Comparison of ENCODE assay signal across 18 cellular contexts in the genomic region with DNA sequence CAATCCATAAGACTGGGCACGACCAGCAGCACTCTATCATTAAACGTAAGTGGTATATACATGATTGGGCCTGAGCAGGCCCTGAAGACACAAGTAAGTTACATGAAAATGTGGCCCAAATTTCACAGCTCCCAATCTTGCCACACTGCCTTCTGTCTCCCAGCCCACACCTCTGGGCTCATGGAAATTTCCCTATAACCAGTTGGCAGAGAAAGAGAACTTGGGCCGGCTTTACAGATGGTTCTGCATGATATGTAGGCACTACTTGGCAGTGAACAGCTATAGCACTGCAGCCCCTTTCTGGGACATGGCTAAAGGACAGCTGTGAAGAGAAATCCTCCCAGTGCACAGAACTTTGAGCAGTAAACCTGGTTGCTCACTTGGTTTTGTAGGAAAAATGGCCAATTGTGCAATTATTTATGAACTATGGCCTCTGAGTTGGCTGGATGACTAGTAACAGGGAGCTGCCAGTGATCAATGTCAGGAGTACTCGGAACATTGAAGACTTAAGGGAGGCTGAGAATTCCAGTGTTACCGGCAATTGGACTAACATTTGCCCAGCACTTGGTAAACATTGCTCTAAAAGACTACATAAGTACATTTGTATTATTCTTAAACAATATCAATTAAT.
"Had no signal": no experiment of that assay in that cellular context is flagged by ENCODE, and none has a peak within 500 bp of the region (broad histone marks: within the 10 kb centered on the region; RNA-seq: fewer than 3 reads in every experiment).

No MANE protein-coding gene starts in this region.

- DNase-seq: activated CD4-positive, alpha-beta T cell treated with anti-CD3 and anti-CD28 coated beads, Interleukin-2, amount 10 ng/mL, durations not matched to agents 24 days and 14 days; activated CD8-positive, alpha-beta T cell treated with anti-CD3 and anti-CD28 coated beads for 36 hours; activated naive CD4-positive, alpha-beta T cell treated with Interleukin-2 at 50 U/mL for 16 hours; activated naive CD8-positive, alpha-beta T cell treated with anti-CD3 and anti-CD28 coated beads, Interleukin-2, amount 10 ng/mL, durations not matched to agents 7 days and 5 days; activated T-cell treated with anti-CD3 and anti-CD28 coated beads, Interleukin-2, amount 50 U/mL, for 1 hour; caudate nucleus; colonic mucosa; foreskin melanocyte; head of caudate nucleus; kidney glomerular epithelial cell; left ventricle myocardium superior; natural killer cell; spleen; stimulated activated naive CD4-positive, alpha-beta T cell; tibial artery had no signal

- H3K4me1 Mint-ChIP-seq: activated CD4-positive, alpha-beta T cell treated with anti-CD3 and anti-CD28 coated beads, Interleukin-2, amount 10 ng/mL, durations not matched to agents 24 days and 14 days; activated naive CD8-positive, alpha-beta T cell treated with anti-CD3 and anti-CD28 coated beads, Interleukin-2, amount 10 ng/mL, durations not matched to agents 7 days and 5 days; brain; natural killer cell had no signal

- H3K9me3 Mint-ChIP-seq: activated CD4-positive, alpha-beta T cell treated with anti-CD3 and anti-CD28 coated beads, Interleukin-2, amount 10 ng/mL, durations not matched to agents 24 days and 14 days; activated CD8-positive, alpha-beta T cell treated with anti-CD3 and anti-CD28 coated beads for 36 hours; activated naive CD8-positive, alpha-beta T cell treated with anti-CD3 and anti-CD28 coated beads, Interleukin-2, amount 10 ng/mL, durations not matched to agents 7 days and 5 days; activated T-helper 2 cell treated with anti-CD3 and anti-CD28 coated beads, Interferon-gamma antibody, Interleukin-2, Interleukin-4, amounts not matched to agents 10 μg/mL and 5 μg/mL and 100 μg/mL, durations not matched to agents 14 hours and 24 hours and 36 hours; T-helper 1 cell treated with Interleukin-12 subunit alpha and Interleukin-12 subunit beta and Interleukin-4 antibody, amounts not matched to agents 30 μg/mL and 1 μg/mL, for 36 hours had no signal

- ATAC-seq: activated CD8-positive, alpha-beta T cell treated with anti-CD3 and anti-CD28 coated beads for 36 hours; left ventricle myocardium superior; natural killer cell had no signal

- H3K4me3 ChIP-seq: colonic mucosa, spleen, tibial artery had no signal

- H3K36me3 Mint-ChIP-seq: activated naive CD8-positive, alpha-beta T cell treated with anti-CD3 and anti-CD28 coated beads, Interleukin-2, amount 10 ng/mL, durations not matched to agents 7 days and 5 days; brain had no signal

- H3K27ac Mint-ChIP-seq: activated CD4-positive, alpha-beta T cell treated with anti-CD3 and anti-CD28 coated beads, Interleukin-2, amount 10 ng/mL, durations not matched to agents 24 days and 14 days; activated CD8-positive, alpha-beta T cell treated with anti-CD3 and anti-CD28 coated beads for 36 hours; activated naive CD8-positive, alpha-beta T cell treated with anti-CD3 and anti-CD28 coated beads, Interleukin-2, amount 10 ng/mL, durations not matched to agents 7 days and 5 days; activated T-helper 2 cell treated with anti-CD3 and anti-CD28 coated beads, Interferon-gamma antibody, Interleukin-2, Interleukin-4, amounts not matched to agents 10 μg/mL and 5 μg/mL and 100 μg/mL, durations not matched to agents 14 hours and 24 hours and 36 hours; natural killer cell; T-helper 1 cell treated with Interleukin-12 subunit alpha and Interleukin-12 subunit beta and Interleukin-4 antibody, amounts not matched to agents 30 μg/mL and 1 μg/mL, for 36 hours had no signal

- H3K27me3 Mint-ChIP-seq: activated CD8-positive, alpha-beta T cell treated with anti-CD3 and anti-CD28 coated beads for 36 hours; brain had no signal

- H3K4me3 Mint-ChIP-seq: activated CD4-positive, alpha-beta T cell treated with anti-CD3 and anti-CD28 coated beads, Interleukin-2, amount 10 ng/mL, durations not matched to agents 24 days and 14 days; activated CD8-positive, alpha-beta T cell treated with anti-CD3 and anti-CD28 coated beads for 36 hours; activated naive CD8-positive, alpha-beta T cell treated with anti-CD3 and anti-CD28 coated beads, Interleukin-2, amount 10 ng/mL, durations not matched to agents 7 days and 5 days; brain; natural killer cell; T-helper 1 cell treated with Interleukin-12 subunit alpha and Interleukin-12 subunit beta and Interleukin-4 antibody, amounts not matched to agents 30 μg/mL and 1 μg/mL, for 36 hours had no signal
